1 cellular context compared by ENCODE assay signal in the genomic region with DNA sequence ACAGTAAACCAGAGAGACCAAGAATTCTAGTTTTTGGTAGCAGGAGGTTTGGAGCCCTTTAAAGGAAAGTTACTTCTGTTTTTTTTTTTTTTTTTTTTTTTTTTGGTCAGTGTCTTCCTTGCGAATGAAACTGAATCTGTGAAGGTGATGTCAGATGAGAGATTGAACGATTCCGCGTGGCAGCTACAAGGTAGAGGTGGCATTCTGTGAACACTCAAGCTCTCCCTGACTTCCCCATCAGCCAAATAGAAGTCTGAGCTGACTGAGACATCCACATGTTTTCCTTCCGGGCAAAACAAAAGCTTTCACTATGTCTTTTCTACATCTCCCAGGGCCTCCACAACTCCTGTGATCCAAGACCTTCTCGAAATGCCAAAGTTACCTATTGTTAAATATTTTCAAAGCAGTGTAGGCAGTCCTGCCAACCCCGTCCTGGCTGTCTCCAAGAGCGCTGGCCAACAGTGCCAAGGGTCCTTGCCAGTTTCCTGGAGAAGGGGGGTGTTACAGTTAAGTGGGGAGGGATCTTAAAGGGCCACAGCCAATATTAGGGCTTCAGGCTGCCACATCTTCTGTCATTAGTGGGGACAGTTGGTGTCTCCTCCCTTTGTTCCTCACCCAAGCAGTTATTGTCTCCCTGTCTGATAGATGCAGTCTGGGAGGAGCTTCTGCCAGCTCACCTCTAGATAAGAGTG.
TF ChIP-seq lines count a peak whose summit lies in the region.

No MANE protein-coding gene starts in this region.

TF ChIP-seq in SK-N-SH, 30 proteins besides CTCF, POLR2A, EP300 and RAD21 (continued from another document):
- TF ChIP-seq, protein P1, sequence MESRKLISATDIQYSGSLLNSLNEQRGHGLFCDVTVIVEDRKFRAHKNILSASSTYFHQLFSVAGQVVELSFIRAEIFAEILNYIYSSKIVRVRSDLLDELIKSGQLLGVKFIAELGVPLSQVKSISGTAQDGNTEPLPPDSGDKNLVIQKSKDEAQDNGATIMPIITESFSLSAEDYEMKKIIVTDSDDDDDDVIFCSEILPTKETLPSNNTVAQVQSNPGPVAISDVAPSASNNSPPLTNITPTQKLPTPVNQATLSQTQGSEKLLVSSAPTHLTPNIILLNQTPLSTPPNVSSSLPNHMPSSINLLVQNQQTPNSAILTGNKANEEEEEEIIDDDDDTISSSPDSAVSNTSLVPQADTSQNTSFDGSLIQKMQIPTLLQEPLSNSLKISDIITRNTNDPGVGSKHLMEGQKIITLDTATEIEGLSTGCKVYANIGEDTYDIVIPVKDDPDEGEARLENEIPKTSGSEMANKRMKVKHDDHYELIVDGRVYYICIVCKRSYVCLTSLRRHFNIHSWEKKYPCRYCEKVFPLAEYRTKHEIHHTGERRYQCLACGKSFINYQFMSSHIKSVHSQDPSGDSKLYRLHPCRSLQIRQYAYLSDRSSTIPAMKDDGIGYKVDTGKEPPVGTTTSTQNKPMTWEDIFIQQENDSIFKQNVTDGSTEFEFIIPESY (IDR thresholded peaks at IDR 0.05; ENCODE audit: borderline replicate concordance, low read depth): no peak
- TF ChIP-seq CHD2 (IDR thresholded peaks at IDR 0.05; ENCODE audit: low read length, partially characterized antibody) (no peak), SIN3A (IDR thresholded peaks at IDR 0.05; ENCODE audit: borderline replicate concordance, low read depth, low read length) (no peak), MXI1 (IDR thresholded peaks at IDR 0.05; ENCODE audit: low read depth, low read length) (no peak), RCOR1 (IDR thresholded peaks at IDR 0.05; ENCODE audit: low read length) (no peak), GATA2 (CRISPR knock-in tag; IDR thresholded peaks at IDR 0.05) (no peak), EZH2phosphoT487 (IDR thresholded peaks at IDR 0.05; ENCODE audit: borderline replicate concordance, low read depth) (no peak), NFIC (IDR thresholded peaks at IDR 0.05; ENCODE audit: borderline replicate concordance) (no peak)
